In the genomic region with DNA sequence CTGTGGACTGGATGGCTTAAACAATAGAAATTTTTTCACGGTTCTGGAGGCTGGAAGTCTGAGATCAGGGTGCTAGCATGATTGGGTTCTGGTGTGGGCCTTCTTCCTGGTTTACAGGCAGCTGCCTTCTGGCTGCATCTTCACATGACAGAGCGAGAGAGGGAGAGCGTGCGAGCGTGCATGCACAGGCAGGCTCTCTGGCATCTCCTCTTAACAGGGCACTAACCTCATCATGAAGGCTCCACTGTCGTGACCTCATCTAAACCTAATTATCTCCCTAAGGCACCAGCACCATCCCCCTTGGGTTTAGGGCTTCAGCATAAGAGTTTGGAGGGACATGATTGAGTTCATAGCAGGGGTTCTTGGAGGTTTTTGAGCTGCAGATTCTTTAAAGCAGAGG, we compare ENCODE assay signal across 2 cellular contexts.
TF ChIP-seq lines count a peak whose summit lies in the region.

No MANE protein-coding gene starts in this region.

TF ChIP-seq in SK-N-SH, 30 proteins besides CTCF, POLR2A, EP300 and RAD21 (continued from another document):
- TF ChIP-seq, protein P1, sequence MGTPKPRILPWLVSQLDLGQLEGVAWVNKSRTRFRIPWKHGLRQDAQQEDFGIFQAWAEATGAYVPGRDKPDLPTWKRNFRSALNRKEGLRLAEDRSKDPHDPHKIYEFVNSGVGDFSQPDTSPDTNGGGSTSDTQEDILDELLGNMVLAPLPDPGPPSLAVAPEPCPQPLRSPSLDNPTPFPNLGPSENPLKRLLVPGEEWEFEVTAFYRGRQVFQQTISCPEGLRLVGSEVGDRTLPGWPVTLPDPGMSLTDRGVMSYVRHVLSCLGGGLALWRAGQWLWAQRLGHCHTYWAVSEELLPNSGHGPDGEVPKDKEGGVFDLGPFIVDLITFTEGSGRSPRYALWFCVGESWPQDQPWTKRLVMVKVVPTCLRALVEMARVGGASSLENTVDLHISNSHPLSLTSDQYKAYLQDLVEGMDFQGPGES (IDR thresholded peaks at IDR 0.05; ENCODE audit: low read depth, low read length), result no peak
- TF ChIP-seq TCF12 (IDR thresholded peaks at IDR 0.05) (no peak), MXI1 (IDR thresholded peaks at IDR 0.05; ENCODE audit: low read depth, low read length) (no peak), YY1 (IDR thresholded peaks at IDR 0.05; ENCODE audit: low read depth) (no peak)
- TF ChIP-seq, protein P2, sequence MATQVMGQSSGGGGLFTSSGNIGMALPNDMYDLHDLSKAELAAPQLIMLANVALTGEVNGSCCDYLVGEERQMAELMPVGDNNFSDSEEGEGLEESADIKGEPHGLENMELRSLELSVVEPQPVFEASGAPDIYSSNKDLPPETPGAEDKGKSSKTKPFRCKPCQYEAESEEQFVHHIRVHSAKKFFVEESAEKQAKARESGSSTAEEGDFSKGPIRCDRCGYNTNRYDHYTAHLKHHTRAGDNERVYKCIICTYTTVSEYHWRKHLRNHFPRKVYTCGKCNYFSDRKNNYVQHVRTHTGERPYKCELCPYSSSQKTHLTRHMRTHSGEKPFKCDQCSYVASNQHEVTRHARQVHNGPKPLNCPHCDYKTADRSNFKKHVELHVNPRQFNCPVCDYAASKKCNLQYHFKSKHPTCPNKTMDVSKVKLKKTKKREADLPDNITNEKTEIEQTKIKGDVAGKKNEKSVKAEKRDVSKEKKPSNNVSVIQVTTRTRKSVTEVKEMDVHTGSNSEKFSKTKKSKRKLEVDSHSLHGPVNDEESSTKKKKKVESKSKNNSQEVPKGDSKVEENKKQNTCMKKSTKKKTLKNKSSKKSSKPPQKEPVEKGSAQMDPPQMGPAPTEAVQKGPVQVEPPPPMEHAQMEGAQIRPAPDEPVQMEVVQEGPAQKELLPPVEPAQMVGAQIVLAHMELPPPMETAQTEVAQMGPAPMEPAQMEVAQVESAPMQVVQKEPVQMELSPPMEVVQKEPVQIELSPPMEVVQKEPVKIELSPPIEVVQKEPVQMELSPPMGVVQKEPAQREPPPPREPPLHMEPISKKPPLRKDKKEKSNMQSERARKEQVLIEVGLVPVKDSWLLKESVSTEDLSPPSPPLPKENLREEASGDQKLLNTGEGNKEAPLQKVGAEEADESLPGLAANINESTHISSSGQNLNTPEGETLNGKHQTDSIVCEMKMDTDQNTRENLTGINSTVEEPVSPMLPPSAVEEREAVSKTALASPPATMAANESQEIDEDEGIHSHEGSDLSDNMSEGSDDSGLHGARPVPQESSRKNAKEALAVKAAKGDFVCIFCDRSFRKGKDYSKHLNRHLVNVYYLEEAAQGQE (IDR thresholded peaks at IDR 0.05; ENCODE audit: low read depth, low read length), result no peak
- TF ChIP-seq, protein P3, sequence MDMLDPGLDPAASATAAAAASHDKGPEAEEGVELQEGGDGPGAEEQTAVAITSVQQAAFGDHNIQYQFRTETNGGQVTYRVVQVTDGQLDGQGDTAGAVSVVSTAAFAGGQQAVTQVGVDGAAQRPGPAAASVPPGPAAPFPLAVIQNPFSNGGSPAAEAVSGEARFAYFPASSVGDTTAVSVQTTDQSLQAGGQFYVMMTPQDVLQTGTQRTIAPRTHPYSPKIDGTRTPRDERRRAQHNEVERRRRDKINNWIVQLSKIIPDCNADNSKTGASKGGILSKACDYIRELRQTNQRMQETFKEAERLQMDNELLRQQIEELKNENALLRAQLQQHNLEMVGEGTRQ (IDR thresholded peaks at IDR 0.05; ENCODE audit: borderline replicate concordance, low read depth, low read length), result no peak

TF ChIP-seq in SK-N-SH treated with all-trans-retinoic acid at 6 μM for 48 hours, 23 proteins besides CTCF, POLR2A, EP300 and RAD21 (continued from another document):
- TF ChIP-seq, protein P4, sequence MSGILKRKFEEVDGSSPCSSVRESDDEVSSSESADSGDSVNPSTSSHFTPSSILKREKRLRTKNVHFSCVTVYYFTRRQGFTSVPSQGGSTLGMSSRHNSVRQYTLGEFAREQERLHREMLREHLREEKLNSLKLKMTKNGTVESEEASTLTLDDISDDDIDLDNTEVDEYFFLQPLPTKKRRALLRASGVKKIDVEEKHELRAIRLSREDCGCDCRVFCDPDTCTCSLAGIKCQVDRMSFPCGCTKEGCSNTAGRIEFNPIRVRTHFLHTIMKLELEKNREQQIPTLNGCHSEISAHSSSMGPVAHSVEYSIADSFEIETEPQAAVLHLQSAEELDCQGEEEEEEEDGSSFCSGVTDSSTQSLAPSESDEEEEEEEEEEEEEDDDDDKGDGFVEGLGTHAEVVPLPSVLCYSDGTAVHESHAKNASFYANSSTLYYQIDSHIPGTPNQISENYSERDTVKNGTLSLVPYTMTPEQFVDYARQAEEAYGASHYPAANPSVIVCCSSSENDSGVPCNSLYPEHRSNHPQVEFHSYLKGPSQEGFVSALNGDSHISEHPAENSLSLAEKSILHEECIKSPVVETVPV (CRISPR knock-in tag; IDR thresholded peaks at IDR 0.05), result no peak
